15 cellular contexts compared by ENCODE assay signal in genomic region chr3:134867277-134867676, GRCh38.
A peak's percentile ranks its signal among the peaks of the same experiment; 100 is the strongest.
DNase-seq lines count a peak whose midpoint lies in the region; ATAC-seq and TF ChIP-seq lines count a peak whose summit lies in the region.
"Had no signal": no experiment of that assay in that cellular context is flagged by ENCODE, and none has a peak within 500 bp of the region (broad histone marks: within the 10 kb centered on the region; RNA-seq: fewer than 3 reads in every experiment).

No MANE protein-coding gene starts in this region.

- no peak for TF ChIP-seq CTCF in endodermal cell (conservative IDR thresholded peaks at IDR 0.05)

- H3K4me1 Mint-ChIP-seq in stimulated activated naive CD8-positive, alpha-beta T cell treated with anti-CD3 and anti-CD28 coated beads, Interleukin-15, amount 100 ng/mL, for 72 hours, result no peaks in the 10 kb centered on the region
- peaks cover 11% of the 10 kb centered on the region for H3K4me1 Mint-ChIP-seq in endodermal cell
- H3K4me1 Mint-ChIP-seq: B cell had no signal

- H3K4ac ChIP-seq in neuronal stem cell (ENCODE audit: low read length), result no peak overlapping the region

- H3K18ac ChIP-seq in neuronal stem cell (ENCODE audit: low read length), result peak overlapping the region; percentile 63

- no peaks in the 10 kb centered on the region for H3K9me3 ChIP-seq in endodermal cell (ENCODE audit: control insufficient read depth, low read length)
- H3K9me3 ChIP-seq in neuronal stem cell (replicated peaks in 1 of 2; ENCODE audit: control insufficient read depth in 2 of 2, insufficient read depth in 1 of 2, low read depth in 1 of 2, low read length in 2 of 2), result no peaks in the 10 kb centered on the region
- H3K9me3 ChIP-seq: BLaER1 treated with 17β-estradiol and CSF1 and Interleukin-3, amounts not matched to agents 10 nM and 100 nM had no signal

- no peak overlapping the region for H2BK12ac ChIP-seq in neuronal stem cell (ENCODE audit: low read length)

- peak; percentile 35 for ATAC-seq in stimulated activated naive CD8-positive, alpha-beta T cell treated with anti-CD3 and anti-CD28 coated beads, Interleukin-15, Interleukin-2, amounts not matched to agents 100 U/mL and 50 U/mL, for 24 hours
- no peak for ATAC-seq in stimulated activated naive CD8-positive, alpha-beta T cell treated with anti-CD3 and anti-CD28 coated beads, Interleukin-15, amount 100 ng/mL, for 72 hours
- no peak for ATAC-seq in GM21576 (IDR thresholded peaks at IDR 0.05; ENCODE audit: unreplicated experiment)
- no peak for ATAC-seq in HG03457 (IDR thresholded peaks at IDR 0.05; ENCODE audit: unreplicated experiment)
- ATAC-seq: CD8-positive, alpha-beta T cell; GM12878 had no signal

- H2BK15ac ChIP-seq in neuronal stem cell (ENCODE audit: low read length), result no peak overlapping the region

- no peak overlapping the region for H4K8ac ChIP-seq in neuronal stem cell (ENCODE audit: low read depth, low read length)

- H2AFZ ChIP-seq in neuronal stem cell (ENCODE audit: low read length), result no peak overlapping the region

- no peak overlapping the region for H3K27ac Mint-ChIP-seq in stimulated activated naive CD8-positive, alpha-beta T cell treated with anti-CD3 and anti-CD28 coated beads, Interleukin-15, amount 100 ng/mL, for 72 hours
- H3K27ac Mint-ChIP-seq in endodermal cell, result no peak overlapping the region
- H3K27ac Mint-ChIP-seq: B cell; CD8-positive, alpha-beta T cell had no signal

- no peak overlapping the region for H2BK120ac ChIP-seq in neuronal stem cell (ENCODE audit: low read depth, low read length)

- H3K4me2 ChIP-seq in neuronal stem cell (ENCODE audit: insufficient read depth, low read length, poor library complexity, severe bottlenecking), result no peak overlapping the region
- H3K4me2 ChIP-seq: BLaER1 treated with 17β-estradiol and CSF1 and Interleukin-3, amounts not matched to agents 10 nM and 100 nM had no signal

- H3K9ac ChIP-seq in endodermal cell (ENCODE audit: extremely low read depth, low read length, poor library complexity, severe bottlenecking) (no peak overlapping the region), neuronal stem cell (ENCODE audit: low read depth, low read length, poor library complexity) (no peak overlapping the region)
- H3K9ac ChIP-seq: BLaER1 treated with 17β-estradiol and CSF1 and Interleukin-3, amounts not matched to agents 10 nM and 100 nM had no signal

- 93 to 100% methylated on average over 1 of the region's 1 CpG for WGBS in endodermal cell (ENCODE audit: insufficient coverage in 1 of 2, insufficient read length in 1 of 2), 2 experiments
- WGBS in neuronal stem cell (ENCODE audit: extremely low coverage in 2 of 2, insufficient read length in 2 of 2, insufficient replicate concordance in 1 of 2), 2 donors, result no CpG with 5 or more reads among the region's 1 CpG

- no peaks in the 10 kb centered on the region for H3K36me3 Mint-ChIP-seq in endodermal cell (ENCODE audit: low read depth)
- H3K36me3 Mint-ChIP-seq: CD8-positive, alpha-beta T cell had no signal

- no peak overlapping the region for H4K91ac ChIP-seq in neuronal stem cell (ENCODE audit: low read depth, low read length, poor library complexity)

- H3K36me3 ChIP-seq in endodermal cell (ENCODE audit: control insufficient read depth, insufficient read depth, low read length), result no peaks in the 10 kb centered on the region
- H3K36me3 ChIP-seq in neuronal stem cell (replicated peaks in 1 of 2; ENCODE audit: control insufficient read depth in 2 of 2, insufficient read depth in 2 of 2, low read length in 2 of 2), result no peaks in the 10 kb centered on the region
- H3K36me3 ChIP-seq: BLaER1 treated with 17β-estradiol and CSF1 and Interleukin-3, amounts not matched to agents 10 nM and 100 nM had no signal

- H2AK5ac ChIP-seq in neuronal stem cell (ENCODE audit: low read depth, low read length), result no peak overlapping the region

- no peak overlapping the region for H3K23ac ChIP-seq in neuronal stem cell (ENCODE audit: low read depth, low read length, poor library complexity)

- H3K4me3 ChIP-seq in endodermal cell (ENCODE audit: low read length) (no peak overlapping the region), neuronal stem cell (ENCODE audit: low read length in 2 of 2) (no peak overlapping the region)
- H3K4me3 ChIP-seq: BLaER1 treated with 17β-estradiol and CSF1 and Interleukin-3, amounts not matched to agents 10 nM and 100 nM; GM12878 had no signal

- H2BK5ac ChIP-seq in neuronal stem cell (ENCODE audit: low read length), result no peak overlapping the region

- no peaks in the 10 kb centered on the region for H3K79me1 ChIP-seq in neuronal stem cell (ENCODE audit: low read depth, low read length)

- H3K4me1 ChIP-seq in endodermal cell (ENCODE audit: control insufficient read depth, insufficient read depth, low read length) (no peaks in the 10 kb centered on the region), neuronal stem cell (ENCODE audit: control insufficient read depth in 2 of 2, insufficient read depth in 1 of 2, low read depth in 1 of 2, low read length in 2 of 2) (peaks cover 0 to 10% of the 10 kb centered on the region in 2 donors)

- H3K27me3 ChIP-seq in endodermal cell (ENCODE audit: control insufficient read depth, insufficient read depth, low read length, poor library complexity, severe bottlenecking), result peaks cover 8% of the 10 kb centered on the region
- no peaks in the 10 kb centered on the region for H3K27me3 ChIP-seq in neuronal stem cell (ENCODE audit: control insufficient read depth in 3 of 3, insufficient read depth in 3 of 3, low read depth in 1 of 3, low read length in 3 of 3)
- H3K27me3 ChIP-seq: BLaER1 treated with 17β-estradiol and CSF1 and Interleukin-3, amounts not matched to agents 10 nM and 100 nM had no signal

- DNase-seq in stimulated activated naive CD8-positive, alpha-beta T cell treated with anti-CD3 and anti-CD28 coated beads, Interleukin-15, Interleukin-2, amounts not matched to agents 100 U/mL and 50 U/mL, for 24 hours, result no peak
- DNase-seq in stimulated activated naive CD8-positive, alpha-beta T cell treated with anti-CD3 and anti-CD28 coated beads, Interleukin-15, amount 100 ng/mL, for 72 hours, result no peak
- DNase-seq in endodermal cell, result peak; percentile 20
- no peak for DNase-seq in neuronal stem cell (ENCODE audit: low spot score)
- no peak for DNase-seq in NCI-H748 (lab: John Stamatoyannopoulos, UW; ENCODE audit: unreplicated experiment)
- DNase-seq: Calu3; CD8-positive, alpha-beta T cell; DMS79 treated with DMSO at 0.1 percent for 48 hours; H9 had no signal

- H3K9me3 Mint-ChIP-seq in stimulated activated naive CD8-positive, alpha-beta T cell treated with anti-CD3 and anti-CD28 coated beads, Interleukin-15, amount 100 ng/mL, for 72 hours, result no peaks in the 10 kb centered on the region
- H3K9me3 Mint-ChIP-seq in endodermal cell, result no peaks in the 10 kb centered on the region
- H3K9me3 Mint-ChIP-seq: CD8-positive, alpha-beta T cell; H9 had no signal

- peaks cover 8% of the 10 kb centered on the region for H3K27me3 Mint-ChIP-seq in stimulated activated naive CD8-positive, alpha-beta T cell treated with anti-CD3 and anti-CD28 coated beads, Interleukin-15, amount 100 ng/mL, for 72 hours
- H3K27me3 Mint-ChIP-seq in endodermal cell (ENCODE audit: insufficient read depth), result peaks cover 10% of the 10 kb centered on the region

- H3K14ac ChIP-seq in neuronal stem cell (ENCODE audit: low read length), result no peak overlapping the region

- H3K27ac ChIP-seq in endodermal cell (ENCODE audit: low read depth, low read length) (no peak overlapping the region), neuronal stem cell (replicated peaks; ENCODE audit: low read length) (no peak overlapping the region)
- H3K27ac ChIP-seq: BLaER1 treated with 17β-estradiol and CSF1 and Interleukin-3, amounts not matched to agents 10 nM and 100 nM; HL-60 had no signal

- no peak overlapping the region for H3K4me3 Mint-ChIP-seq in stimulated activated naive CD8-positive, alpha-beta T cell treated with anti-CD3 and anti-CD28 coated beads, Interleukin-15, amount 100 ng/mL, for 72 hours
- H3K4me3 Mint-ChIP-seq in endodermal cell, result no peak overlapping the region
- H3K4me3 Mint-ChIP-seq: B cell; CD8-positive, alpha-beta T cell; H9 had no signal
